12 cellular contexts compared by ENCODE assay signal in the genomic region with DNA sequence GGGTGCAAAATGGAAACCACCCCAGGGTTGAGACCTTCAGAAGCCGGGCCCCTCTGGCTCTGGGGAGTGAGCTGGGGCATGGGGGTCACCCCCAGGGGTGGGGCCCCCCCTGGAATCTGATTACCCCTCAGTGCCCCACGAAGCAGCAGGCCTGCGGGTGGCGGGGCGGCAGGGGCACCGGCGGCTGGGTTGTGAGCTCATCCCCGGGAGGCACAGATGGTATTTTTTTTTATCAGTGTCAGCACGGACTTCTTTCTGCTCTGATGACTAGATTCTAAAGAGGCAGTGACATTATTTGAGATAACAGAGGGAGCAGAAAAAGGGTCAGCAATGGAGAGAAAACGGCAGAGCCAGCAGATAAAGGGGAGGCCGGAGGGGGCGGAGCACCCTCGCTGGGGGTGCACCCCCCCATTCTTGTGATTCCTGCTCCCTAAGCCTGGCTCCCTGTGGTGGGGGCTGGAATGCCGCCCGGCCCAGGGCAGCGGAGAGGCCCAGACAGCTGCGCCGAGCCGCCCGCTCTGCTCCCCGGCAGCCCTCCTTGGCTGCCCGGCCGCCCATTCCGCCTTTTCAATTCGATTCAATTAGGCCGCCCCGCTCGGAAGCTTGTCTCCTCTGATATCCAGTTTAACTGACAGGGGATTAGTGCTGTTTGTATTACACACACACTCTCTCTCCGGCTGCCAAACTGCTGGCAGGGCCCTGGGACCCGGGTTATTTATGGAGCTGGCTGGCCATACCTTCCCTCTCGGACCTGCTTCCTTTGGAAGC. TPM values are rescaled to one million over a fixed set of nuclear protein-coding genes. Genes with fewer than 3 reads are reported as not detected.
DNase-seq lines count a peak whose midpoint lies in the region; ATAC-seq, FAIRE-seq and TF ChIP-seq lines count a peak whose summit lies in the region.
"Had no signal": no experiment of that assay in that cellular context is flagged by ENCODE, and none has a peak within 500 bp of the region (broad histone marks: within the 10 kb centered on the region; RNA-seq: fewer than 3 reads in every experiment).

No MANE protein-coding gene starts in this region.

- H3K4me1 ChIP-seq in body of pancreas, result peaks cover 5% of the 10 kb centered on the region

- peak; percentile 87 for FAIRE-seq in islet of Langerhans (lab: Jason Lieb, UNC)

- H3K36me3 ChIP-seq in body of pancreas (replicated peaks in 1 of 2; ENCODE audit: insufficient read depth in 1 of 2, low read depth in 2 of 2), result no peaks in the 10 kb centered on the region

- TF ChIP-seq POLR2A in body of pancreas (IDR thresholded peaks at IDR 0.05), result no peak

- H3K9me3 ChIP-seq in body of pancreas, result no peaks in the 10 kb centered on the region

- H3K27ac ChIP-seq in body of pancreas, result no peak overlapping the region
- H3K27ac ChIP-seq: 22Rv1 had no signal

- H3K4me3 ChIP-seq in body of pancreas, result no peak overlapping the region

- no peak for TF ChIP-seq CTCF in body of pancreas (IDR thresholded peaks at IDR 0.05)

- DNase-seq in NCI-H1417 (lab: John Stamatoyannopoulos, UW), result peak in 2 of 3 experiments; percentile 22 to 62
- no peak for DNase-seq in NCI-H1417 treated with DMSO at 0.1 percent for 48 hours (lab: John Stamatoyannopoulos, UW)
- DNase-seq in body of pancreas, result peak in 1 of 4 donors; percentile 23
- peak; percentile 77 for DNase-seq in superior temporal gyrus (ENCODE audit: extremely low spot score)
- no peak for DNase-seq in NCI-H345 (lab: John Stamatoyannopoulos, UW)
- DNase-seq in NCI-H510A treated with DMSO at 0.1 percent for 48 hours (lab: John Stamatoyannopoulos, UW), result no peak
- DNase-seq: activated CD4-positive, alpha-beta T cell treated with anti-CD3 and anti-CD28 coated beads for 36 hours; activated naive CD8-positive, alpha-beta T cell treated with anti-CD3 and anti-CD28 coated beads, Interleukin-2, amount 10 ng/mL, durations not matched to agents 7 days and 5 days; PC-3 had no signal

- peaks cover 0 to 4% of the 10 kb centered on the region in 2 donors for H3K27me3 ChIP-seq in body of pancreas

- 37 to 42% methylated on average over 29 to 31 of the region's 31 CpGs for WGBS in body of pancreas, 2 donors

- intact Hi-C loops in body of pancreas (cut with DNase I), result no loop called here

- ATAC-seq in body of pancreas (peak; percentile 28), GM19397 (IDR thresholded peaks at IDR 0.05; ENCODE audit: unreplicated experiment) (no peak)
- ATAC-seq: activated CD4-positive, alpha-beta T cell treated with anti-CD3 and anti-CD28 coated beads for 36 hours; PC-3 had no signal

RNA-seq across cellular contexts. Expression of a gene that starts 32.9 kb away (rescaled TPM):
- total RNA-seq in body of pancreas, result 10 to 100 TPM in 1 of 2 donors, 1 to 10 TPM in 1; 8.6 to 12.2 TPM

RNA-seq across cellular contexts. Expression of a gene that starts 33.1 kb away (rescaled TPM):
- total RNA-seq in body of pancreas, result 10 to 100 TPM; 12.5 to 29.7 TPM

Comparison
In these comparisons a context has a peak if more than half of its experiments do, and no peak if none do; other contexts are left out.
1. DNase-seq: peak in NCI-H1417 (2 of 3) and superior temporal gyrus (single experiment); none in NCI-H1417 treated with DMSO at 0.1 percent for 48 hours (single experiment), NCI-H345 (single experiment) and NCI-H510A treated with DMSO at 0.1 percent for 48 hours (single experiment).